8 cellular contexts compared by ENCODE assay signal in the genomic region with DNA sequence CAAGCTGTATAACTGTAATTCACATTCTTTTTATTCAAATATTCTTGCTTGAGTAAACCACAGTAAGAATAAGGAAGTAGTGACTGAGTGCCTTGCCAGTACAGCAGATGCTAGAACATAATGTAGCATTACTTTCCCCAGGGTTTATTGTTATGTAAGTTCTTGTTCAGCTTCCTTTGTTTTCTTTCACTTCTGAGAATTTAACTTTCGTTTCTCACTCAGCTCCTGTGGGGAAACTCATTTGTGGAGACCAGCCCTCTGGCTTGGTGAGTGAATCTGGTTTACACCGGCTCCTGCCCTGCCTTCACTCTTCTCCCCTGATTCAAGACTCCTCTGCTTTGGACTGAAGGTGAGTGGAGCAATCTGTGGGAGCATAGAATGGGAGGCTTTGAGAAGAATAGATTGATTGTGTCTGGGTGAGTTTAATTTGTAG. TPM values are rescaled to one million over a fixed set of nuclear protein-coding genes. Genes with fewer than 3 reads are reported as not detected.
A peak's percentile ranks its signal among the peaks of the same experiment; 100 is the strongest.
DNase-seq lines count a peak whose midpoint lies in the region; ATAC-seq, FAIRE-seq and TF ChIP-seq lines count a peak whose summit lies in the region.

A gene with protein sequence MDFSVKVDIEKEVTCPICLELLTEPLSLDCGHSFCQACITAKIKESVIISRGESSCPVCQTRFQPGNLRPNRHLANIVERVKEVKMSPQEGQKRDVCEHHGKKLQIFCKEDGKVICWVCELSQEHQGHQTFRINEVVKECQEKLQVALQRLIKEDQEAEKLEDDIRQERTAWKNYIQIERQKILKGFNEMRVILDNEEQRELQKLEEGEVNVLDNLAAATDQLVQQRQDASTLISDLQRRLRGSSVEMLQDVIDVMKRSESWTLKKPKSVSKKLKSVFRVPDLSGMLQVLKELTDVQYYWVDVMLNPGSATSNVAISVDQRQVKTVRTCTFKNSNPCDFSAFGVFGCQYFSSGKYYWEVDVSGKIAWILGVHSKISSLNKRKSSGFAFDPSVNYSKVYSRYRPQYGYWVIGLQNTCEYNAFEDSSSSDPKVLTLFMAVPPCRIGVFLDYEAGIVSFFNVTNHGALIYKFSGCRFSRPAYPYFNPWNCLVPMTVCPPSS (plus strand): TSS at position 240 of the 433 bp plus-strand sequence. CDS start 6,443 bp downstream, outside the sequence.

- H2BK5ac ChIP-seq in H1 (ENCODE audit: low read depth, low read length) = peak within 1 kb of the TSS; percentile 74; the same call in 1 of the 2 replicates

- no TSS peak for BruUV-seq in Calu3 (replicated peaks; lab: Mats Ljungman, UMichigan)

- peaks cover 3% of the 10 kb centered on the region; the same call in 1 of the 2 replicates for H3K23me2 ChIP-seq in H1 (ENCODE audit: low read depth, low read length)

- H2BK12ac ChIP-seq in H1 (ENCODE audit: low read depth, low read length) = peak within 1 kb of the TSS; percentile 94

- WGBS in H1 (ENCODE audit: extremely low coverage in 1 of 2, insufficient coverage in 1 of 2, insufficient read length in 1 of 2, insufficient replicate concordance in 2 of 2, low coverage in 1 of 2, low lambda C conversion rate in 2 of 2, missing lambda C conversion rate in 1 of 2), 2 experiments = 5% methylated on average over 2 of the region's 2 CpGs; no CpG with 5 or more reads in 1 of the 2 experiments

- H2BK20ac ChIP-seq in H1 (ENCODE audit: low read length) = peak within 1 kb of the TSS; percentile 49; the same call in 1 of the 2 replicates

- DNase-seq in Calu3 (no peak), KBM-7 (peak; percentile 92), H1 (ENCODE audit: low read depth in 1 of 2, low spot score in 2 of 2) (peak in 1 of 2 experiments; percentile 15), mesenteric fat pad (ENCODE audit: low spot score) (no peak), NCI-H526 treated with DMSO at 0.1 percent for 48 hours (lab: John Stamatoyannopoulos, UW) (no peak)
- peak; percentile 46 to 59 for DNase-seq in activated CD4-positive, alpha-beta T cell treated with anti-CD3 and anti-CD28 coated beads, Interleukin-2, amount 50 U/mL, for 48 hours
- peak; percentile 39 for DNase-seq in stimulated activated naive B cell treated with anti-CD40 and anti-IgM and Interleukin-4, amounts not matched to agents 10 μg/mL and 1 μg/mL and 100 μg/mL, for 72 hours

- TF ChIP-seq RAD21 in H1 (IDR thresholded peaks at IDR 0.05 in 1 of 2, conservative IDR thresholded peaks at IDR 0.05 in 1 of 2; ENCODE audit: low read depth in 2 of 2, low read length in 2 of 2) = no peak

- peaks cover 0 to 35% of the 10 kb centered on the region in 2 experiments; a peak in 2 of 4 replicates for H3K79me2 ChIP-seq in H1 (ENCODE audit: control insufficient read depth in 1 of 2, insufficient read depth in 2 of 2, low read length in 2 of 2)

- H3K4me1 Mint-ChIP-seq in Calu3 (ENCODE audit: low read depth, unreplicated experiment) = peaks cover 9% of the 10 kb centered on the region
- H3K4me1 Mint-ChIP-seq in stimulated activated naive B cell treated with anti-CD40 and anti-IgM and Interleukin-4, amounts not matched to agents 10 μg/mL and 1 μg/mL and 100 μg/mL, for 72 hours = peaks cover 42 to 57% of the 10 kb centered on the region in 2 donors

- no peak for TF ChIP-seq EP300 in H1 (IDR thresholded peaks at IDR 0.05; ENCODE audit: borderline replicate concordance in 1 of 2, low read depth in 2 of 2, low read length in 2 of 2)

- peak within 1 kb of the TSS; percentile 42 to 62 (median 54) for H3K4me3 ChIP-seq in H1 (ENCODE audit: extremely low read depth in 1 of 4, insufficient read depth in 2 of 4, low read depth in 3 of 4, low read length in 4 of 4)

- H3K27me3 ChIP-seq in H1 (replicated peaks in 1 of 4; ENCODE audit: control insufficient read depth in 3 of 4, extremely low read depth in 1 of 4, insufficient read depth in 3 of 4, low read length in 3 of 4) = no peaks in the 10 kb centered on the region

- peak within 1 kb of the TSS; percentile 20 for H4K5ac ChIP-seq in H1 (ENCODE audit: insufficient read length, low read depth, low read length)

- peak within 1 kb of the TSS; percentile 87 for H3K27ac ChIP-seq in H1 (ENCODE audit: low read depth, low read length)

- intact Hi-C loops in Calu3 (cut with micrococcal nuclease; ENCODE audit: unreplicated experiment) = no loop called here

- H3K9me3 Mint-ChIP-seq in Calu3 (ENCODE audit: low read depth, unreplicated experiment) = no peaks in the 10 kb centered on the region
- H3K9me3 Mint-ChIP-seq in stimulated activated naive B cell treated with anti-CD40 and anti-IgM and Interleukin-4, amounts not matched to agents 10 μg/mL and 1 μg/mL and 100 μg/mL, for 72 hours = no peaks in the 10 kb centered on the region

- peaks cover 8% of the 10 kb centered on the region for H3K36me3 Mint-ChIP-seq in Calu3 (ENCODE audit: insufficient read depth, unreplicated experiment)
- H3K36me3 Mint-ChIP-seq in stimulated activated naive B cell treated with anti-CD40 and anti-IgM and Interleukin-4, amounts not matched to agents 10 μg/mL and 1 μg/mL and 100 μg/mL, for 72 hours = no peaks in the 10 kb centered on the region

- peak within 1 kb of the TSS; percentile 51 for H3K4ac ChIP-seq in H1 (replicated peaks; ENCODE audit: insufficient read length, low read depth, low read length)

- no peak within 1 kb of the TSS; the same call in 1 of the 2 replicates for H2AK5ac ChIP-seq in H1 (ENCODE audit: low read depth, low read length)

- no peak within 1 kb of the TSS for H4K8ac ChIP-seq in H1 (ENCODE audit: extremely low read depth, insufficient read depth, low read length)

- no peak within 1 kb of the TSS for H2BK15ac ChIP-seq in H1 (ENCODE audit: low read length)

- H3K14ac ChIP-seq in H1 (ENCODE audit: insufficient read length) = no peak within 1 kb of the TSS

- peak; percentile 28 for FAIRE-seq in H1 (lab: Jason Lieb, UNC)

- no peaks in the 10 kb centered on the region for H3K27me3 Mint-ChIP-seq in Calu3 (ENCODE audit: unreplicated experiment)
- H3K27me3 Mint-ChIP-seq in stimulated activated naive B cell treated with anti-CD40 and anti-IgM and Interleukin-4, amounts not matched to agents 10 μg/mL and 1 μg/mL and 100 μg/mL, for 72 hours = no peaks in the 10 kb centered on the region

- CTCF ChIA-PET in Calu3 (lab: Charles Lee) (no interaction called here), H1 (lab: Charles Lee; ENCODE audit: partially characterized antibody) (interaction anchor here (0.7 to 2.0 kb wide), 2 partner anchors 90 kb away, joined by 3 to 8 read pairs; no protein-coding TSS in a partner anchor)

- peak within 1 kb of the TSS; percentile 70 to 87 for H3K4me2 ChIP-seq in H1 (ENCODE audit: insufficient read depth in 1 of 2, low read depth in 2 of 2, low read length in 2 of 2)

- H3K4me1 ChIP-seq in H1 (replicated peaks in 1 of 4; ENCODE audit: control insufficient read depth in 3 of 4, insufficient read depth in 4 of 4, low read length in 3 of 4) = peaks cover 0 to 12% (median 2%) of the 10 kb centered on the region in 4 experiments; a peak in 4 of 7 replicates

- peak; percentile 81 for ATAC-seq in GM21528 (IDR thresholded peaks at IDR 0.05; ENCODE audit: low FRiP score, unreplicated experiment)
- ATAC-seq in stimulated activated naive B cell treated with anti-CD40 and anti-IgM and Interleukin-4, amounts not matched to agents 10 μg/mL and 1 μg/mL and 100 μg/mL, for 72 hours (replicated peaks) = peak; percentile 74 to 81

- H3K9ac ChIP-seq in H1 (replicated peaks in 1 of 4; ENCODE audit: extremely low read depth in 1 of 4, low read depth in 3 of 4, low read length in 3 of 4) = peak within 1 kb of the TSS; percentile 57 to 90 (median 78)

- H2AFZ ChIP-seq in H1 (ENCODE audit: low read length) = no peak within 1 kb of the TSS

- in situ Hi-C loops in KBM-7 (cut with MboI; ENCODE audit: low pct_unique_long_range_greater_than_20kb, low sequenced_read_pairs) = no loop called here

- H4K91ac ChIP-seq in H1 (replicated peaks; ENCODE audit: insufficient read length, low read length) = peak within 1 kb of the TSS; percentile 92

- H3K9me3 ChIP-seq in H1 (ENCODE audit: insufficient read depth in 2 of 2, low read depth in 1 of 2, low read length in 1 of 2) = no peaks in the 10 kb centered on the region

- POLR2A ChIA-PET in H1 (lab: Charles Lee; ENCODE audit: partially characterized antibody) = interaction anchor here (1.0 to 1.5 kb wide), 3 partner anchors 10 to 69 kb away, joined by 3 to 8 read pairs (median 3); no protein-coding TSS in a partner anchor

- H3K36me3 ChIP-seq in H1 (ENCODE audit: control insufficient read depth in 2 of 4, insufficient read depth in 4 of 4, low read length in 3 of 4) = peaks cover 0 to 6% (median 2%) of the 10 kb centered on the region in 4 experiments; a peak in 5 of 8 replicates

- peak within 1 kb of the TSS; percentile 55 for H3K18ac ChIP-seq in H1 (ENCODE audit: extremely low read depth, low read length)

- peak within 1 kb of the TSS; percentile 40 for H3K4me3 Mint-ChIP-seq in Calu3 (ENCODE audit: low read depth, unreplicated experiment)
- peak within 1 kb of the TSS; percentile 88 to 95 for H3K4me3 Mint-ChIP-seq in stimulated activated naive B cell treated with anti-CD40 and anti-IgM and Interleukin-4, amounts not matched to agents 10 μg/mL and 1 μg/mL and 100 μg/mL, for 72 hours

- TF ChIP-seq CTCF in Calu3 (IDR thresholded peaks at IDR 0.05; ENCODE audit: unreplicated experiment) = no peak
- TF ChIP-seq CTCF in H1 (IDR thresholded peaks at IDR 0.05; ENCODE audit: control extremely low read depth in 1 of 3, insufficient read depth in 1 of 3, low read depth in 1 of 3, low read length in 3 of 3) = no peak

- H3K27ac Mint-ChIP-seq in Calu3 (ENCODE audit: unreplicated experiment) = peak within 1 kb of the TSS; percentile 75
- H3K27ac Mint-ChIP-seq in stimulated activated naive B cell treated with anti-CD40 and anti-IgM and Interleukin-4, amounts not matched to agents 10 μg/mL and 1 μg/mL and 100 μg/mL, for 72 hours = peak within 1 kb of the TSS; percentile 95

- H3K79me1 ChIP-seq in H1 (ENCODE audit: low read depth, low read length) = no peaks in the 10 kb centered on the region

- H4K20me1 ChIP-seq in H1 (replicated peaks in 1 of 2; ENCODE audit: control insufficient read depth in 1 of 2, insufficient read depth in 2 of 2, low read length in 2 of 2) = no peaks in the 10 kb centered on the region

- peak within 1 kb of the TSS; percentile 45 for H2BK120ac ChIP-seq in H1 (replicated peaks; ENCODE audit: low read depth, low read length)

- H3K23ac ChIP-seq in H1 (ENCODE audit: insufficient read length) = no peak within 1 kb of the TSS

- peak within 1 kb of the TSS; percentile 65 for H3K56ac ChIP-seq in H1 (replicated peaks; ENCODE audit: insufficient read length, low read depth, low read length)

- peak in 1 of 2 experiments; percentile 78; a peak in 2 of 3 replicates for TF ChIP-seq POLR2A in H1 (IDR thresholded peaks at IDR 0.05; ENCODE audit: control extremely low read depth in 1 of 2, low read depth in 2 of 2, low read length in 2 of 2)

RNA-seq across cellular contexts. Expression of the gene that starts here (rescaled TPM):
- total RNA-seq in Calu3 (2022) (11.5 and 37.8 TPM in 2 replicates), mesenteric fat pad (58.5 TPM)
- total RNA-seq in H1 (2021; fragmentation: NEBNext Ultra II Directional; extraction: Animal tissue kit (Norgen Biotek cat#: 25700)) = 56.0 and 57.4 TPM in 2 replicates
- 42.9 and 82.7 TPM in 2 replicates for polyA plus RNA-seq in H1 (2011; rRNA removed)
- polyA plus RNA-seq in H1 (2011; cell fraction: cytosol; rRNA removed) = 71.8 TPM
- 42.6 TPM for polyA plus RNA-seq in H1 (2011; cell fraction: nucleus; rRNA removed)
- polyA plus RNA-seq in H1 (2012, experiment 1 of 2) = 97.7 to 129 TPM (median 106 TPM) in 4 replicates
- polyA plus RNA-seq in H1 (2012, experiment 2 of 2) = 4.4 TPM
- polyA plus RNA-seq in H1 (2013, experiment 1 of 2) = 36.7 TPM
- polyA plus RNA-seq in H1 (2013, experiment 2 of 2) = 34.4 TPM
- 57.1 and 121 TPM in 2 replicates for polyA minus RNA-seq in H1 (2011; rRNA and poly(A)+ RNA removed)
- polyA minus RNA-seq in H1 (2011; cell fraction: cytosol; rRNA and poly(A)+ RNA removed) = 32.9 TPM
- polyA minus RNA-seq in H1 (2011; cell fraction: nucleus; rRNA and poly(A)+ RNA removed) = 78.5 TPM

Comparison
In these comparisons a context has a peak if more than half of its experiments do, and no peak if none do; other contexts are left out.
1. DNase-seq: peak in KBM-7 (single experiment), activated CD4-positive, alpha-beta T cell treated with anti-CD3 and anti-CD28 coated beads, Interleukin-2, amount 50 U/mL, for 48 hours (2 of 2) and stimulated activated naive B cell treated with anti-CD40 and anti-IgM and Interleukin-4, amounts not matched to agents 10 μg/mL and 1 μg/mL and 100 μg/mL, for 72 hours (single experiment); none in Calu3 (single experiment), mesenteric fat pad (single experiment) and NCI-H526 treated with DMSO at 0.1 percent for 48 hours (single experiment).